In genomic region chr18:24118750-24119577, GRCh38 we compare ENCODE assay signal across 8 cellular contexts. TPM values are rescaled to one million over a fixed set of nuclear protein-coding genes. Genes with fewer than 3 reads are reported as not detected.
DNase-seq lines count a peak whose midpoint lies in the region; ATAC-seq and TF ChIP-seq lines count a peak whose summit lies in the region.

No MANE protein-coding gene starts in this region.

- peak; percentile 98 for TF ChIP-seq CTCF in chondrocyte (IDR thresholded peaks at IDR 0.05)
- TF ChIP-seq CTCF in right lobe of liver (IDR thresholded peaks at IDR 0.05) = peak; percentile 92 to 98 (median 94)

- no peaks in the 10 kb centered on the region for H3K9me3 ChIP-seq in right lobe of liver

- no peak overlapping the region for H3K4me3 Mint-ChIP-seq in chondrocyte (ENCODE audit: unreplicated experiment)

- H3K9me3 Mint-ChIP-seq in chondrocyte (ENCODE audit: low read depth) = no peaks in the 10 kb centered on the region

- 58% methylated on average over 8 of the region's 8 CpGs for WGBS in right lobe of liver (ENCODE audit: insufficient coverage, low coverage, low lambda C conversion rate, missing lambda C conversion rate)

- no peaks in the 10 kb centered on the region for H3K27me3 Mint-ChIP-seq in chondrocyte (ENCODE audit: low read depth)

- H3K36me3 ChIP-seq in right lobe of liver = peaks cover 0 to 35% (median 15%) of the 10 kb centered on the region in 4 donors

- DNase-seq in activated gamma-delta T cell treated with Interleukin-2 at 50 U/mL for 16 hours (peak; percentile 76), activated gamma-delta T cell (lab: John Stamatoyannopoulos, UW) (no peak), NCI-H345 (lab: John Stamatoyannopoulos, UW) (peak; percentile 77), chondrocyte (ENCODE audit: low spot score) (no peak), right lobe of liver (peak in 2 of 3 donors; percentile 56 to 69)
- peak; percentile 70 to 71 for DNase-seq in activated CD4-positive, alpha-beta T cell treated with anti-CD3 and anti-CD28 coated beads for 24 hours (ENCODE audit: low read depth in 2 of 2)
- peak; percentile 44 to 64 (median 62) for DNase-seq in stimulated activated CD4-positive, alpha-beta T cell treated with anti-CD3 and anti-CD28 coated beads, TNF-alpha, amount 100 ng/mL, for 48 hours (ENCODE audit: low read depth in 3 of 3)

- H3K4me1 Mint-ChIP-seq in chondrocyte (ENCODE audit: low read depth) = no peaks in the 10 kb centered on the region

- TF ChIP-seq POLR2A in right lobe of liver (IDR thresholded peaks at IDR 0.05) = no peak

- H3K36me3 Mint-ChIP-seq in chondrocyte (ENCODE audit: low read depth) = peaks cover 3% of the 10 kb centered on the region

- intact Hi-C loops in right lobe of liver (cut with DNase I) = loop anchor here (10.0 kb wide), 2 partner anchors 54 to 64 kb away; no protein-coding TSS in a partner anchor

- no peak overlapping the region for H3K27ac Mint-ChIP-seq in chondrocyte (ENCODE audit: unreplicated experiment)

- peaks cover 0 to 33% (median 9%) of the 10 kb centered on the region in 4 donors for H3K4me1 ChIP-seq in right lobe of liver

- ATAC-seq in HG03280 (IDR thresholded peaks at IDR 0.05; ENCODE audit: unreplicated experiment) = peak; percentile 87
- peak; percentile 55 to 64 (median 57) for ATAC-seq in right lobe of liver

- no peaks in the 10 kb centered on the region for H3K27me3 ChIP-seq in right lobe of liver

- H3K4me3 ChIP-seq in right lobe of liver = no peak overlapping the region

- H3K27ac ChIP-seq in right lobe of liver = peak overlapping the region in 2 of 3 donors; percentile 11 to 97

RNA-seq across cellular contexts. Expression of gene CABYR, which starts 19.9 kb away (rescaled TPM):
- total RNA-seq in chondrocyte (8.1 to 11.5 TPM (median 9.8 TPM) in 3 replicates), right lobe of liver (1 to 10 TPM in 3 of 6 experiments, under 1 TPM in 1, not detected in 2; 0.31 to 7.5 (median 3.7) TPM)

Comparison
In these comparisons a context has a peak if more than half of its experiments do, and no peak if none do; other contexts are left out.
1. DNase-seq: peak in activated gamma-delta T cell treated with Interleukin-2 at 50 U/mL for 16 hours (single experiment), NCI-H345 (single experiment), activated CD4-positive, alpha-beta T cell treated with anti-CD3 and anti-CD28 coated beads for 24 hours (2 of 2), right lobe of liver (2 of 3) and stimulated activated CD4-positive, alpha-beta T cell treated with anti-CD3 and anti-CD28 coated beads, TNF-alpha, amount 100 ng/mL, for 48 hours (3 of 3); none in activated gamma-delta T cell (single experiment) and chondrocyte (single experiment).